23 cellular contexts compared by ENCODE assay signal in the genomic region with DNA sequence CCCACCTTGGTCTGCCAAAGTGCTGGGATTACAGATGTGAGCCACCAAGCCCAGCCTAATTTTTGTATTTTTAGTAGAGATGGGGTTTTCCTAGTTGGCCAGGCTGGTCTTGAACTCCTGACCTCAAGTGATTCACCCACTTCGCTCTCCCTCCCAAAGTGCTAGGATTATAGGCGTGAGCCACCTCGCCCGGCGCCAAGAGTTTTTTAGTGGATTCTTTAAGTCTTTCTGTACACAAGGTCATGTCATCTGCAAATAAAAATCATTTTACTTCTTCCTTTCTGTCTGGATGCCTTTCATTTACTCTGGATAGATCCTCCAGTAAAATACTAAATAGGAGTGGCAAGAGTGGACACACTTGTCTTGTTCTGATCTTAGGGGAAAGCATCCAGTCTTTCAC.
DNase-seq lines count a peak whose midpoint lies in the region; ATAC-seq and TF ChIP-seq lines count a peak whose summit lies in the region.
"Had no signal": no experiment of that assay in that cellular context is flagged by ENCODE, and none has a peak within 500 bp of the region (broad histone marks: within the 10 kb centered on the region; RNA-seq: fewer than 3 reads in every experiment).

No MANE protein-coding gene starts in this region.

- no peak overlapping the region for H2AFZ ChIP-seq in HCT116 (ENCODE audit: low read depth, low read length, poor library complexity, severe bottlenecking)
- H2AFZ ChIP-seq: parathyroid adenoma had no signal

- H4K20me1 ChIP-seq in HCT116 (ENCODE audit: insufficient read depth), result peaks cover 4% of the 10 kb centered on the region; the same call in 1 of the 2 replicates

- no peaks in the 10 kb centered on the region for H3K27me3 ChIP-seq in HCT116 (ENCODE audit: insufficient read depth, low read length)
- H3K27me3 ChIP-seq in CD8-positive, alpha-beta memory T cell (ENCODE audit: insufficient read depth, low read length, poor library complexity, severe bottlenecking), result no peaks in the 10 kb centered on the region
- H3K27me3 ChIP-seq: spleen had no signal

- peak overlapping the region in 4 of 7 donors; percentile 7 to 83 (median 11) for H3K27ac Mint-ChIP-seq in CD14-positive monocyte
- H3K27ac Mint-ChIP-seq in CD8-positive, alpha-beta memory T cell, result peak overlapping the region in 1 of 8 donors; percentile 32
- H3K27ac Mint-ChIP-seq: activated T-helper 17 cell treated with anti-CD3 and anti-CD28 coated beads, Interleukin-2, amount 50 U/mL, for 72 hours; nephron progenitor cell had no signal

- H3K9ac ChIP-seq in HCT116 (ENCODE audit: low read length), result no peak overlapping the region
- H3K9ac ChIP-seq: parathyroid adenoma had no signal

- no peaks in the 10 kb centered on the region for H3K9me3 Mint-ChIP-seq in CD14-positive monocyte
- H3K9me3 Mint-ChIP-seq in CD8-positive, alpha-beta memory T cell, result no peaks in the 10 kb centered on the region
- H3K9me3 Mint-ChIP-seq: activated naive CD4-positive, alpha-beta T cell treated with anti-CD3 and anti-CD28 coated beads, Interleukin-2, amount 50 U/mL, for 72 hours; activated T-helper 17 cell treated with anti-CD3 and anti-CD28 coated beads, Interleukin-2, amount 50 U/mL, for 72 hours; nephron progenitor cell had no signal

- BruUV-seq in HCT116 (replicated peaks; lab: Mats Ljungman, UMichigan), result no TSS peak

- TF ChIP-seq RAD21 in HCT116 (IDR thresholded peaks at IDR 0.05; ENCODE audit: low read depth), result no peak

- no peak overlapping the region for H3K4me3 Mint-ChIP-seq in CD14-positive monocyte
- H3K4me3 Mint-ChIP-seq in CD8-positive, alpha-beta memory T cell, result no peak overlapping the region
- H3K4me3 Mint-ChIP-seq: activated T-helper 17 cell treated with anti-CD3 and anti-CD28 coated beads, Interleukin-2, amount 50 U/mL, for 72 hours; nephron progenitor cell had no signal

- H3K36me3 ChIP-seq in HCT116 (ENCODE audit: control insufficient read depth in 1 of 2, insufficient read depth in 2 of 2, low read length in 2 of 2), result peaks cover 8 to 26% of the 10 kb centered on the region in 2 experiments; a peak in 3 of 4 replicates
- H3K36me3 ChIP-seq in CD8-positive, alpha-beta memory T cell (ENCODE audit: insufficient read depth, low read length), result peaks cover 13% of the 10 kb centered on the region

- no peak for TF ChIP-seq CTCF in CD14-positive monocyte (IDR thresholded peaks at IDR 0.05)
- no peak for TF ChIP-seq CTCF in HCT116 (IDR thresholded peaks at IDR 0.05 in 2 of 3, conservative IDR thresholded peaks at IDR 0.05 in 1 of 3; ENCODE audit: borderline replicate concordance in 1 of 3, insufficient read depth in 1 of 3, low read depth in 2 of 3, low read length in 2 of 3)
- no peak for TF ChIP-seq CTCF in RWPE1 (conservative IDR thresholded peaks at IDR 0.05; ENCODE audit: low read depth)
- TF ChIP-seq CTCF in fibroblast of mammary gland (conservative IDR thresholded peaks at IDR 0.05; ENCODE audit: control insufficient read depth, insufficient read depth, low read depth, low read length), result no peak

- ATAC-seq in HCT116, result peak; percentile 46; the same call in 1 of the 2 replicates
- no peak for ATAC-seq in GM18511 (IDR thresholded peaks at IDR 0.05; ENCODE audit: unreplicated experiment)
- no peak for ATAC-seq in GM21717 (IDR thresholded peaks at IDR 0.05; ENCODE audit: unreplicated experiment)
- ATAC-seq: activated CD4-positive, CD25-positive, alpha-beta regulatory T cell treated with anti-CD3 and anti-CD28 coated beads, Interleukin-2, amount 50 U/mL, for 24 hours; activated naive CD4-positive, alpha-beta T cell treated with anti-CD3 and anti-CD28 coated beads, Interleukin-2, amount 50 U/mL, for 72 hours; activated T-helper 17 cell treated with anti-CD3 and anti-CD28 coated beads, Interleukin-2, amount 50 U/mL, for 72 hours had no signal

- peaks cover 57 to 76% of the 10 kb centered on the region in 2 donors for H3K36me3 Mint-ChIP-seq in CD14-positive monocyte
- peaks cover 2 to 80% (median 20%) of the 10 kb centered on the region in 3 donors for H3K36me3 Mint-ChIP-seq in CD8-positive, alpha-beta memory T cell

- POLR2A ChIA-PET in HCT116 (lab: Charles Lee), result no interaction called here
- POLR2A ChIA-PET in RWPE1 (lab: Yijun Ruan, JAX; ENCODE audit: low non-redundant PET), result no interaction called here
- POLR2A ChIA-PET in CD8-positive, alpha-beta memory T cell (lab: Charles Lee), result no interaction called here

- H3K4me2 ChIP-seq in HCT116 (ENCODE audit: low read length), result no peak overlapping the region

- no peaks in the 10 kb centered on the region for H3K9me3 ChIP-seq in HCT116 (ENCODE audit: control insufficient read depth in 1 of 2, insufficient read depth in 1 of 2, low read depth in 1 of 2, low read length in 2 of 2)
- H3K9me3 ChIP-seq in CD8-positive, alpha-beta memory T cell (ENCODE audit: low read length), result no peaks in the 10 kb centered on the region
- H3K9me3 ChIP-seq: spleen had no signal

- H3K4me3 ChIP-seq in HCT116 (replicated peaks in 1 of 2; ENCODE audit: low read depth in 1 of 2, low read length in 2 of 2), result no peak overlapping the region
- H3K4me3 ChIP-seq in fibroblast of mammary gland (ENCODE audit: control insufficient read depth, low read depth, low read length), result no peak overlapping the region
- no peak overlapping the region for H3K4me3 ChIP-seq in CD8-positive, alpha-beta memory T cell (ENCODE audit: low read length)
- H3K4me3 ChIP-seq: spleen had no signal

- H3K4me1 ChIP-seq in HCT116 (ENCODE audit: control insufficient read depth in 1 of 2, insufficient read depth in 2 of 2, low read length in 2 of 2), result peaks cover 0 to 9% of the 10 kb centered on the region in 2 experiments; a peak in 1 of 4 replicates
- no peaks in the 10 kb centered on the region for H3K4me1 ChIP-seq in CD8-positive, alpha-beta memory T cell (ENCODE audit: insufficient read depth, low read length)
- H3K4me1 ChIP-seq: parathyroid adenoma had no signal

- DNase-seq in CD14-positive monocyte (ENCODE audit: low spot score), result no peak
- DNase-seq in HCT116 (ENCODE audit: low read depth, low spot score), result no peak
- no peak for DNase-seq in RWPE1 (ENCODE audit: low spot score)
- DNase-seq in fibroblast of mammary gland (ENCODE audit: low read depth), result peak; percentile 47
- no peak for DNase-seq in medulla oblongata (ENCODE audit: extremely low spot score)
- DNase-seq in CD8-positive, alpha-beta memory T cell, result no peak
- DNase-seq: activated CD4-positive, alpha-beta T cell treated with anti-CD3 and anti-CD28 coated beads, Interleukin-2, amount 50 U/mL, for 48 hours; C1 segment of cervical spinal cord; DND-41; glutamatergic neuron; NCI-H1105 treated with DMSO at 0.1 percent for 48 hours; NCI-H2029; nephron progenitor cell; spleen; stimulated activated CD4-positive, alpha-beta T cell treated with anti-CD3 and anti-CD28 coated beads, Interleukin-2, amount 100 ng/mL, for 48 hours; T-helper 1 cell; trophoblast cell had no signal

- TF ChIP-seq POLR2A in HCT116 (IDR thresholded peaks at IDR 0.05; ENCODE audit: borderline replicate concordance, extremely low read depth, insufficient read depth, insufficient read length), result no peak

- intact Hi-C loops in CD14-positive monocyte (cut with micrococcal nuclease) (no loop called here), HCT116 (cut with micrococcal nuclease) (no loop called here)

- H3K9me2 ChIP-seq in HCT116 (ENCODE audit: insufficient read depth), result no peaks in the 10 kb centered on the region

- H3K27me3 Mint-ChIP-seq in CD14-positive monocyte (ENCODE audit: low read depth in 3 of 3), result no peaks in the 10 kb centered on the region
- H3K27me3 Mint-ChIP-seq in CD8-positive, alpha-beta memory T cell, result no peaks in the 10 kb centered on the region
- H3K27me3 Mint-ChIP-seq: activated T-helper 17 cell treated with anti-CD3 and anti-CD28 coated beads, Interleukin-2, amount 50 U/mL, for 72 hours had no signal

- RAD21 ChIA-PET in HCT116 (lab: Charles Lee; ENCODE audit: low non-redundant PET in 1 of 2, low total read pairs in 2 of 2, uncharacterized antibody in 2 of 2, unreplicated experiment in 2 of 2), result no interaction called here

- peaks cover 78% of the 10 kb centered on the region for H3K79me2 ChIP-seq in HCT116 (ENCODE audit: insufficient read depth, low read length)

- CTCF ChIA-PET in HCT116 (lab: Charles Lee), result no interaction called here
- CTCF ChIA-PET in RWPE1 (lab: Yijun Ruan, JAX), result no interaction called here
- CTCF ChIA-PET in CD8-positive, alpha-beta memory T cell (lab: Charles Lee), result no interaction called here

- no peak overlapping the region for H3K27ac ChIP-seq in HCT116 (ENCODE audit: low read depth, low read length)
- peak overlapping the region; percentile 42 for H3K27ac ChIP-seq in RWPE1
- no peak overlapping the region for H3K27ac ChIP-seq in CD8-positive, alpha-beta memory T cell (ENCODE audit: low read depth, low read length)
- H3K27ac ChIP-seq: parathyroid adenoma, spleen had no signal

- H3K4me1 Mint-ChIP-seq in CD14-positive monocyte, result peaks cover 3% of the 10 kb centered on the region
- peaks cover 16 to 44% (median 33%) of the 10 kb centered on the region in 3 donors for H3K4me1 Mint-ChIP-seq in CD8-positive, alpha-beta memory T cell

TF ChIP-seq in HCT116, 20 proteins besides CTCF, POLR2A, EP300 and RAD21 (continues in another document):
- TF ChIP-seq EGR1 (IDR thresholded peaks at IDR 0.05; ENCODE audit: low read depth) (no peak), POLR2AphosphoS5 (IDR thresholded peaks at IDR 0.05; ENCODE audit: low read depth, low read length) (no peak)
- TF ChIP-seq, protein P1, sequence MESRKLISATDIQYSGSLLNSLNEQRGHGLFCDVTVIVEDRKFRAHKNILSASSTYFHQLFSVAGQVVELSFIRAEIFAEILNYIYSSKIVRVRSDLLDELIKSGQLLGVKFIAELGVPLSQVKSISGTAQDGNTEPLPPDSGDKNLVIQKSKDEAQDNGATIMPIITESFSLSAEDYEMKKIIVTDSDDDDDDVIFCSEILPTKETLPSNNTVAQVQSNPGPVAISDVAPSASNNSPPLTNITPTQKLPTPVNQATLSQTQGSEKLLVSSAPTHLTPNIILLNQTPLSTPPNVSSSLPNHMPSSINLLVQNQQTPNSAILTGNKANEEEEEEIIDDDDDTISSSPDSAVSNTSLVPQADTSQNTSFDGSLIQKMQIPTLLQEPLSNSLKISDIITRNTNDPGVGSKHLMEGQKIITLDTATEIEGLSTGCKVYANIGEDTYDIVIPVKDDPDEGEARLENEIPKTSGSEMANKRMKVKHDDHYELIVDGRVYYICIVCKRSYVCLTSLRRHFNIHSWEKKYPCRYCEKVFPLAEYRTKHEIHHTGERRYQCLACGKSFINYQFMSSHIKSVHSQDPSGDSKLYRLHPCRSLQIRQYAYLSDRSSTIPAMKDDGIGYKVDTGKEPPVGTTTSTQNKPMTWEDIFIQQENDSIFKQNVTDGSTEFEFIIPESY (IDR thresholded peaks at IDR 0.05; ENCODE audit: extremely low read depth, insufficient replicate concordance, low read length), result no peak
